ENCODE assay signal across 1 cellular context in genomic region chr19:51807111-51807701, GRCh38.
A peak's percentile ranks its signal among the peaks of the same experiment; 100 is the strongest.
TF ChIP-seq lines count a peak whose summit lies in the region.

No MANE protein-coding gene starts in this region.

TF ChIP-seq in K562, 482 proteins besides CTCF, POLR2A, EP300 and RAD21 (continues in another document):
- TF ChIP-seq ZBTB2 (IDR thresholded peaks at IDR 0.05) (peak; percentile 53; the same call in 1 of the 2 replicates), CREB3L1 (IDR thresholded peaks at IDR 0.05; ENCODE audit: borderline replicate concordance, low read depth) (peak; percentile 31; the same call in 1 of the 2 replicates), PHB2 (IDR thresholded peaks at IDR 0.05; ENCODE audit: low read depth) (no peak), GATA2 (CRISPR knock-in tag; IDR thresholded peaks at IDR 0.05) (peak; percentile 71), MYC (IDR thresholded peaks at IDR 0.05; ENCODE audit: low read depth, low read length) (peak; percentile 19; the same call in 1 of the 2 replicates), MYC (CRISPR knock-in tag; IDR thresholded peaks at IDR 0.05; ENCODE audit: borderline replicate concordance, low read depth) (no peak), NCOA1 (IDR thresholded peaks at IDR 0.05; ENCODE audit: low read depth) (peak; percentile 22; the same call in 1 of the 2 replicates), ZNF740 (CRISPR knock-in tag; IDR thresholded peaks at IDR 0.05) (peak; percentile 98), ZNF740 (tag; IDR thresholded peaks at IDR 0.05) (peak in 1 of 2 experiments; percentile 97; a peak in 2 of 4 replicates), ZNF197 (CRISPR knock-in tag; IDR thresholded peaks at IDR 0.05; ENCODE audit: low read depth) (0 out of 2 replicates have a peak, but pooled peaks have one; percentile 76), FOXP4 (CRISPR knock-in tag; IDR thresholded peaks at IDR 0.05; ENCODE audit: borderline replicate concordance) (no peak), GATAD2B (IDR thresholded peaks at IDR 0.05; ENCODE audit: borderline replicate concordance) (0 out of 2 replicates have a peak, but pooled peaks have one; percentile 9), MTA3 (IDR thresholded peaks at IDR 0.05; ENCODE audit: borderline replicate concordance) (peak; percentile 74; the same call in 1 of the 2 replicates), AFF1 (IDR thresholded peaks at IDR 0.05; ENCODE audit: low read depth in 1 of 2, partially characterized antibody in 2 of 2) (peak; percentile 31 to 48), ADNP (tag; IDR thresholded peaks at IDR 0.05) (peak; percentile 33; the same call in 1 of the 2 replicates), GABPA (tag; conservative IDR thresholded peaks at IDR 0.05; ENCODE audit: low read depth) (peak; percentile 62), HDAC2 (IDR thresholded peaks at IDR 0.05) (peak; percentile 90), ZNF766 (CRISPR knock-in tag; conservative IDR thresholded peaks at IDR 0.05) (peak; percentile 78), TRIM28 (IDR thresholded peaks at IDR 0.05) (0 out of 2 replicates have a peak, but pooled peaks have one; percentile 27), CXXC5 (CRISPR knock-in tag; IDR thresholded peaks at IDR 0.05) (peak; percentile 76; the same call in 1 of the 2 replicates), ZNF174 (CRISPR knock-in tag; IDR thresholded peaks at IDR 0.05) (0 out of 2 replicates have a peak, but pooled peaks have one; percentile 4), RREB1 (CRISPR knock-in tag; IDR thresholded peaks at IDR 0.05) (no peak), HES1 (IDR thresholded peaks at IDR 0.05; ENCODE audit: low read depth) (0 out of 2 replicates have a peak, but pooled peaks have one; percentile 28), FOSL1 (tag; conservative IDR thresholded peaks at IDR 0.05) (peak; percentile 66), DACH1 (IDR thresholded peaks at IDR 0.05; ENCODE audit: partially characterized antibody) (peak; percentile 77), ZNF644 (tag; IDR thresholded peaks at IDR 0.05; ENCODE audit: low read depth) (peak; percentile 53), TOE1 (IDR thresholded peaks at IDR 0.05; ENCODE audit: borderline replicate concordance) (0 out of 2 replicates have a peak, but pooled peaks have one; percentile 21), TOE1 (CRISPR knock-in tag; IDR thresholded peaks at IDR 0.05; ENCODE audit: borderline replicate concordance, low read depth) (no peak), CTBP1 (IDR thresholded peaks at IDR 0.05; ENCODE audit: borderline replicate concordance) (peak; percentile 89), KDM1A (IDR thresholded peaks at IDR 0.05) (peak in 1 of 2 experiments; percentile 33; a peak in 1 of 4 replicates), SMARCE1 (IDR thresholded peaks at IDR 0.05) (peak; percentile 77), LEF1 (IDR thresholded peaks at IDR 0.05) (peak; percentile 67; the same call in 1 of the 2 replicates), EP400 (IDR thresholded peaks at IDR 0.05) (peak; percentile 35; the same call in 1 of the 2 replicates), SETDB1 (IDR thresholded peaks at IDR 0.05; ENCODE audit: low read length) (no peak), ZNF280A (IDR thresholded peaks at IDR 0.05; ENCODE audit: low read depth, partially characterized antibody) (no peak), SOX6 (IDR thresholded peaks at IDR 0.05) (peak; percentile 90), SMAD4 (CRISPR knock-in tag; conservative IDR thresholded peaks at IDR 0.05) (peak; percentile 71; the same call in 1 of the 2 replicates), RB1 (IDR thresholded peaks at IDR 0.05; ENCODE audit: low read depth) (0 out of 2 replicates have a peak, but pooled peaks have one; percentile 10), L3MBTL2 (IDR thresholded peaks at IDR 0.05) (peak; percentile 75), TEAD4 (IDR thresholded peaks at IDR 0.05; ENCODE audit: low read length) (peak; percentile 67), TEAD4 (CRISPR knock-in tag; IDR thresholded peaks at IDR 0.05; ENCODE audit: borderline replicate concordance) (no peak), TFAP4 (CRISPR knock-in tag; IDR thresholded peaks at IDR 0.05; ENCODE audit: borderline replicate concordance) (peak; percentile 83), ZNF584 (CRISPR knock-in tag; IDR thresholded peaks at IDR 0.05; ENCODE audit: low read depth) (no peak)
